Comparison of ENCODE assay signal across 24 cellular contexts in the genomic region with DNA sequence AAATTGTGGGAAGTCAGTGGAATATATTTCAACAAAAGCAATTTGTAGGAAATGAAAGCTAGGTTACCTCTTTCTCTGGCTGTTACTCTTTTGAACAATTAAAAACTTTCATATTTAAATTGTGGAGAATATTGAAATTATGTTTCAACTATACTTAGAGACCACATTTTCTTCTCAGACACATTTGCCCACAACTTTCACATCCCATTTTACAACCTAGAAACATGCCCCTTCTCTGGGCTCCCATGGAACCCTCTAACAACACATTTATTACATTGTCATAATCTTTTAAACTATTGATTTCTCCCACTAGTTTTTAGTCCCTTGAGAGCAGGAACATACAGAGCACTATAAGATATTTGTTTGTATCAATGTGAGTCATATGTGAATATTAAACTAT.
"Had no signal": no experiment of that assay in that cellular context is flagged by ENCODE, and none has a peak within 500 bp of the region (broad histone marks: within the 10 kb centered on the region; RNA-seq: fewer than 3 reads in every experiment).

No MANE protein-coding gene starts in this region.

- DNase-seq: activated CD4-positive, alpha-beta T cell treated with anti-CD3 and anti-CD28 coated beads, Interleukin-2, amount 10 ng/mL, durations not matched to agents 7 days and 5 days; activated CD4-positive, CD25-positive, alpha-beta regulatory T cell treated with anti-CD3 and anti-CD28 coated beads, Interleukin-2, amount 50 U/mL, for 72 hours; activated gamma-delta T cell treated with Interleukin-2 at 50 U/mL for 16 hours; activated T-cell treated with anti-CD3 and anti-CD28 coated beads, Interleukin-2, amount 50 U/mL, for 1 hour; adrenal gland; brain microvascular endothelial cell; caudate nucleus; effector CD4-positive, alpha-beta T cell; heart left ventricle; left ventricle myocardium superior; mammary epithelial cell; naive thymus-derived CD8-positive, alpha-beta T cell; small intestine; stimulated activated CD4-positive, alpha-beta T cell treated with anti-CD3 and anti-CD28 coated beads, Interleukin-15, amount 100 ng/mL, for 24 hours; transverse colon had no signal

- FAIRE-seq: endometrium, islet of Langerhans, small intestine, urothelium cell line had no signal

- H3K4me3 Mint-ChIP-seq: activated CD4-positive, alpha-beta T cell treated with anti-CD3 and anti-CD28 coated beads, Interleukin-2, amount 10 ng/mL, durations not matched to agents 7 days and 5 days; activated naive CD4-positive, alpha-beta T cell treated with anti-CD3 and anti-CD28 coated beads, Interleukin-2, amount 50 U/mL, for 24 hours; dendritic cell treated with granulocyte-macrophage colony-stimulating factor and Interleukin-4, amounts not matched to agents 40 ng/mL and 50 ng/mL, for 4 days; mesothelial cell of epicardium; naive thymus-derived CD8-positive, alpha-beta T cell; neural progenitor cell; stimulated activated memory B cell treated with anti-CD40 and anti-IgM and Interleukin-4, amounts not matched to agents 10 μg/mL and 1 μg/mL and 100 μg/mL, for 72 hours had no signal

- H3K9me3 Mint-ChIP-seq: activated CD4-positive, alpha-beta T cell treated with anti-CD3 and anti-CD28 coated beads, Interleukin-2, amount 10 ng/mL, durations not matched to agents 7 days and 5 days; activated naive CD4-positive, alpha-beta T cell treated with anti-CD3 and anti-CD28 coated beads, Interleukin-2, amount 50 U/mL, for 24 hours; dendritic cell treated with granulocyte-macrophage colony-stimulating factor and Interleukin-4, amounts not matched to agents 40 ng/mL and 50 ng/mL, for 4 days; mesothelial cell of epicardium; neural progenitor cell; stimulated activated memory B cell treated with anti-CD40 and anti-IgM and Interleukin-4, amounts not matched to agents 10 μg/mL and 1 μg/mL and 100 μg/mL, for 72 hours had no signal

- ATAC-seq: heart left ventricle; left ventricle myocardium superior; naive thymus-derived CD8-positive, alpha-beta T cell; sciatic nerve; stimulated activated memory B cell treated with anti-CD40 and anti-IgM and Interleukin-4, amounts not matched to agents 10 μg/mL and 1 μg/mL and 100 μg/mL, for 72 hours had no signal

- H3K27ac Mint-ChIP-seq: activated CD4-positive, alpha-beta T cell treated with anti-CD3 and anti-CD28 coated beads, Interleukin-2, amount 10 ng/mL, durations not matched to agents 7 days and 5 days; activated naive CD4-positive, alpha-beta T cell treated with anti-CD3 and anti-CD28 coated beads, Interleukin-2, amount 50 U/mL, for 24 hours; dendritic cell treated with granulocyte-macrophage colony-stimulating factor and Interleukin-4, amounts not matched to agents 40 ng/mL and 50 ng/mL, for 4 days; mesothelial cell of epicardium; naive thymus-derived CD8-positive, alpha-beta T cell; neural progenitor cell; stimulated activated memory B cell treated with anti-CD40 and anti-IgM and Interleukin-4, amounts not matched to agents 10 μg/mL and 1 μg/mL and 100 μg/mL, for 72 hours had no signal

- H3K27me3 Mint-ChIP-seq: activated CD4-positive, alpha-beta T cell treated with anti-CD3 and anti-CD28 coated beads, Interleukin-2, amount 10 ng/mL, durations not matched to agents 7 days and 5 days; activated naive CD4-positive, alpha-beta T cell treated with anti-CD3 and anti-CD28 coated beads, Interleukin-2, amount 50 U/mL, for 24 hours; dendritic cell treated with granulocyte-macrophage colony-stimulating factor and Interleukin-4, amounts not matched to agents 40 ng/mL and 50 ng/mL, for 4 days; stimulated activated memory B cell treated with anti-CD40 and anti-IgM and Interleukin-4, amounts not matched to agents 10 μg/mL and 1 μg/mL and 100 μg/mL, for 72 hours had no signal

- H3K4me1 Mint-ChIP-seq: activated CD4-positive, alpha-beta T cell treated with anti-CD3 and anti-CD28 coated beads, Interleukin-2, amount 10 ng/mL, durations not matched to agents 7 days and 5 days; activated naive CD4-positive, alpha-beta T cell treated with anti-CD3 and anti-CD28 coated beads, Interleukin-2, amount 50 U/mL, for 24 hours; mesothelial cell of epicardium; naive thymus-derived CD8-positive, alpha-beta T cell; neural progenitor cell; stimulated activated memory B cell treated with anti-CD40 and anti-IgM and Interleukin-4, amounts not matched to agents 10 μg/mL and 1 μg/mL and 100 μg/mL, for 72 hours had no signal

- H3K36me3 Mint-ChIP-seq: activated naive CD4-positive, alpha-beta T cell treated with anti-CD3 and anti-CD28 coated beads, Interleukin-2, amount 50 U/mL, for 24 hours; mesothelial cell of epicardium; naive thymus-derived CD8-positive, alpha-beta T cell; neural progenitor cell; stimulated activated memory B cell treated with anti-CD40 and anti-IgM and Interleukin-4, amounts not matched to agents 10 μg/mL and 1 μg/mL and 100 μg/mL, for 72 hours had no signal
